Comparison of ENCODE assay signal across 18 cellular contexts in the genomic region with DNA sequence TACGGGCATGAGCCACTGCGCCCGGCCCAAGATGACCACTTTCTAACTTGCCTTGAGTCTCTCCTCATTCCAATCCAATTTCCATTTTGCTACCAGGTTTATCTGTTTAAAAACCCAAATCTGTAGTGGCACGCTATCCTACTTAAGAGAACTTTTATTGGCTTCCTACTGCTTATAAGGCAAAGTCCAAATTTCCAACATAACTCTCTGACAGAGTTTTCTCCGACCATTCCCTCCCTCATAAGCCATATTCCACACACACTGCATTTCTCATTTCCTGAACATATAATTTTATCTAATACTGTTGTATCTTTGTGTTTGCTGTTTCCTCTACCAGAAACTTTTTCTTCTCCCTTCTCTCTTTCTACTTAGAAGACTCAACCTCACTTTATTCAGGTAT.
"Had no signal": no experiment of that assay in that cellular context is flagged by ENCODE, and none has a peak within 500 bp of the region (broad histone marks: within the 10 kb centered on the region; RNA-seq: fewer than 3 reads in every experiment).

No MANE protein-coding gene starts in this region.

- H3K27ac ChIP-seq: adrenal gland, Peyer's patch, RWPE1, SJCRH30 had no signal

- H3K4me1 Mint-ChIP-seq: activated B cell treated with CpG ODN at 0.5 μM for 24 hours had no signal

- H3K27me3 Mint-ChIP-seq: activated B cell treated with CpG ODN at 0.5 μM for 24 hours; activated CD4-positive, alpha-beta memory T cell treated with anti-CD3 and anti-CD28 coated beads for 36 hours; activated CD4-positive, alpha-beta T cell treated with anti-CD3 and anti-CD28 coated beads, Interleukin-2, amount 10 ng/mL, durations not matched to agents 7 days and 5 days; activated naive CD8-positive, alpha-beta T cell had no signal

- H3K27me3 ChIP-seq: adrenal gland, Peyer's patch, SJCRH30 had no signal

- H3K4me3 ChIP-seq: adrenal gland, Peyer's patch, SJCRH30 had no signal

- H3K9me3 ChIP-seq: adrenal gland, Peyer's patch, SK-N-SH had no signal

- H3K4me3 Mint-ChIP-seq: activated B cell treated with CpG ODN at 0.5 μM for 24 hours; activated CD4-positive, alpha-beta memory T cell treated with anti-CD3 and anti-CD28 coated beads for 36 hours; activated CD4-positive, alpha-beta T cell treated with anti-CD3 and anti-CD28 coated beads, Interleukin-2, amount 10 ng/mL, durations not matched to agents 7 days and 5 days; activated naive CD8-positive, alpha-beta T cell; activated T-helper 1 cell treated with anti-CD3 and anti-CD28 coated beads, Interleukin-12 subunit alpha, Interleukin-12 subunit beta, Interleukin-2, Interleukin-4 antibody, amounts not matched to agents 30 ng/mL and 10 ng/mL and 1 ng/mL, durations not matched to agents 14 hours and 24 hours and 36 hours; T-helper 1 cell treated with Interleukin-12 subunit alpha and Interleukin-12 subunit beta and Interleukin-4 antibody, amounts not matched to agents 30 μg/mL and 1 μg/mL, for 36 hours had no signal

- H3K27ac Mint-ChIP-seq: activated B cell treated with CpG ODN at 0.5 μM for 24 hours; activated CD4-positive, alpha-beta memory T cell treated with anti-CD3 and anti-CD28 coated beads for 36 hours; activated CD4-positive, alpha-beta T cell treated with anti-CD3 and anti-CD28 coated beads, Interleukin-2, amount 10 ng/mL, durations not matched to agents 7 days and 5 days; activated naive CD8-positive, alpha-beta T cell; activated T-helper 1 cell treated with anti-CD3 and anti-CD28 coated beads, Interleukin-12 subunit alpha, Interleukin-12 subunit beta, Interleukin-2, Interleukin-4 antibody, amounts not matched to agents 30 ng/mL and 10 ng/mL and 1 ng/mL, durations not matched to agents 14 hours and 24 hours and 36 hours; T-helper 1 cell treated with Interleukin-12 subunit alpha and Interleukin-12 subunit beta and Interleukin-4 antibody, amounts not matched to agents 30 μg/mL and 1 μg/mL, for 36 hours had no signal

- H3K4me1 ChIP-seq: adrenal gland, Peyer's patch, SJCRH30 had no signal

- H3K9ac ChIP-seq: SK-N-SH had no signal

- H3K9me3 Mint-ChIP-seq: activated B cell treated with CpG ODN at 0.5 μM for 24 hours; activated T-helper 1 cell treated with anti-CD3 and anti-CD28 coated beads, Interleukin-12 subunit alpha, Interleukin-12 subunit beta, Interleukin-2, Interleukin-4 antibody, amounts not matched to agents 30 ng/mL and 10 ng/mL and 1 ng/mL, durations not matched to agents 14 hours and 24 hours and 36 hours; T-helper 1 cell treated with Interleukin-12 subunit alpha and Interleukin-12 subunit beta and Interleukin-4 antibody, amounts not matched to agents 30 μg/mL and 1 μg/mL, for 36 hours had no signal

- DNase-seq: activated B cell treated with CpG ODN at 0.5 μM for 24 hours; activated CD4-positive, alpha-beta memory T cell treated with anti-CD3 and anti-CD28 coated beads for 36 hours; activated CD4-positive, alpha-beta T cell treated with anti-CD3 and anti-CD28 coated beads, Interleukin-2, amount 10 ng/mL, durations not matched to agents 7 days and 5 days; activated CD8-positive, alpha-beta memory T cell treated with anti-CD3 and anti-CD28 coated beads for 24 hours; activated effector memory CD4-positive, alpha-beta T cell treated with Interleukin-2 at 50 U/mL for 16 hours; activated naive CD4-positive, alpha-beta T cell; KG1; NCI-H1436; Peyer's patch; Right ventricle myocardium superior; T-helper 9 cell had no signal
